Comparison of ENCODE assay signal across 13 cellular contexts in the genomic region with DNA sequence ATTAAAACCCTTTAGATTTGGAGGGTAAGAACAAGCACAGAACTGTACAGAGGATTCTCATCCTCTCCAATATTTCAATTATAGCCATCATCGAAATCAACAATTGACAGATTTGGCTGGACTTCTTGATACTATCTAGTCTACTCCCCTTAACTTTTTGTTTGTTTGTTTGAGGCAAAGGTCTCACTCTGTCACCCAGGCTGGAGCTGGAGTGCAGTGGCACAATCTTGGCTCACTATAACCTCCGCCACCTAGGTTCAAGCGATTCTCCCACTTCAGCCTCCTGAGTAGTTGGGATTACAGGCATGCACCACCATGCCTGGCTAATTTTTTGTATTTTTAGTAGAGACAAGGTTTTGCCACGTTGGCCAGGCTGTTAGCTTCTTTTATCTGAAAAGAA. TPM values are rescaled to one million over a fixed set of nuclear protein-coding genes. Genes with fewer than 3 reads are reported as not detected.
"Had no signal": no experiment of that assay in that cellular context is flagged by ENCODE, and none has a peak within 500 bp of the region (broad histone marks: within the 10 kb centered on the region; RNA-seq: fewer than 3 reads in every experiment).

No MANE protein-coding gene starts in this region.

RNA-seq across cellular contexts. Expression of gene EPHA1, which starts 6.4 kb away (rescaled TPM):
- total RNA-seq: left ventricle myocardium inferior, myocyte, occipital lobe, osteocyte had no signal

RNA-seq across cellular contexts. Expression of gene TAS2R60, which starts 41.0 kb away (rescaled TPM):
- total RNA-seq: heart left ventricle, kidney, left colon, left ventricle myocardium inferior, lung microvascular endothelial cell, myocyte, occipital lobe, osteocyte, prostate gland, right cardiac atrium, sigmoid colon, suprapubic skin, upper lobe of right lung had no signal
